In genomic region chr5:4773827-4774317, GRCh38 we compare ENCODE assay signal across 32 cellular contexts.
"Had no signal": no experiment of that assay in that cellular context is flagged by ENCODE, and none has a peak within 500 bp of the region (broad histone marks: within the 10 kb centered on the region; RNA-seq: fewer than 3 reads in every experiment).

No MANE protein-coding gene starts in this region.

- H3K36me3 ChIP-seq: adrenal gland, brain microvascular endothelial cell, breast epithelium had no signal

- H3K4me1 ChIP-seq: adrenal gland, body of pancreas, breast epithelium had no signal

- ATAC-seq: activated CD8-positive, alpha-beta T cell treated with anti-CD3 and anti-CD28 coated beads for 36 hours; activated naive CD4-positive, alpha-beta T cell treated with anti-CD3 and anti-CD28 coated beads, Interleukin-2, amount 50 U/mL, for 72 hours; activated T-cell treated with anti-CD3 and anti-CD28 coated beads, Interleukin-2, amount 50 U/mL, for 4 hours; activated T-cell treated with anti-CD3 and anti-CD28 coated beads, Interleukin-2, amount 50 U/mL, for 72 hours; activated T-helper 17 cell treated with anti-CD3 and anti-CD28 coated beads, Interleukin-2, amount 50 U/mL, for 72 hours; body of pancreas had no signal

- DNase-seq: activated B cell treated with CpG ODN at 0.5 μM for 24 hours; activated CD4-positive, alpha-beta memory T cell treated with anti-CD3 and anti-CD28 coated beads for 36 hours; activated CD4-positive, alpha-beta T cell treated with anti-CD3 and anti-CD28 coated beads for 4 hours; activated CD4-positive, alpha-beta T cell treated with anti-CD3 and anti-CD28 coated beads, Interleukin-2, amount 10 ng/mL, durations not matched to agents 24 days and 14 days; activated CD4-positive, alpha-beta T cell treated with anti-CD3 and anti-CD28 coated beads, Interleukin-2, amount 50 U/mL, for 1 hour; activated CD4-positive, alpha-beta T cell treated with anti-CD3 and anti-CD28 coated beads, Interleukin-2, amount 50 U/mL, for 4 hours; activated CD4-positive, CD25-positive, alpha-beta regulatory T cell treated with anti-CD3 and anti-CD28 coated beads, Interleukin-2, amount 50 U/mL, for 72 hours; activated CD8-positive, alpha-beta memory T cell treated with anti-CD3 and anti-CD28 coated beads, Interleukin-2, amount 50 U/mL, for 4 hours; activated CD8-positive, alpha-beta T cell treated with anti-CD3 and anti-CD28 coated beads for 36 hours; activated effector memory CD4-positive, alpha-beta T cell treated with anti-CD3 and anti-CD28 coated beads, Interleukin-2, amount 50 U/mL, for 16 hours; activated gamma-delta T cell treated with Interleukin-2 at 50 U/mL for 16 hours; activated naive CD4-positive, alpha-beta T cell; activated naive CD4-positive, alpha-beta T cell treated with anti-CD3 and anti-CD28 coated beads for 36 hours; activated naive CD4-positive, alpha-beta T cell treated with anti-CD3 and anti-CD28 coated beads, Interleukin-2, amount 50 U/mL, for 16 hours; activated naive CD8-positive, alpha-beta T cell treated with anti-CD3 and anti-CD28 coated beads for 36 hours; activated T-cell treated with anti-CD3 and anti-CD28 coated beads for 4 hours; activated T-cell treated with anti-CD3 and anti-CD28 coated beads, Interleukin-2, amount 50 U/mL, for 1 hour; activated T-cell treated with anti-CD3 and anti-CD28 coated beads, Interleukin-2, amount 50 U/mL, for 4 hours; activated T-cell treated with anti-CD3 and anti-CD28 coated beads, Interleukin-2, amount 50 U/mL, for 72 hours; adrenal gland; amygdala; anterior cingulate cortex; body of pancreas; brain microvascular endothelial cell; central memory CD4-positive, alpha-beta T cell; T-helper 1 cell; T-helper 2 cell; T-helper 9 cell had no signal

- H3K4me3 ChIP-seq: adrenal gland, body of pancreas, breast epithelium had no signal

- H3K27me3 ChIP-seq: adrenal gland, body of pancreas, brain microvascular endothelial cell, breast epithelium had no signal

- H3K9me3 ChIP-seq: adrenal gland, body of pancreas had no signal

- H3K27ac ChIP-seq: adrenal gland, body of pancreas, brain microvascular endothelial cell, breast epithelium, VCaP had no signal
